ENCODE assay signal across 19 cellular contexts in the genomic region with DNA sequence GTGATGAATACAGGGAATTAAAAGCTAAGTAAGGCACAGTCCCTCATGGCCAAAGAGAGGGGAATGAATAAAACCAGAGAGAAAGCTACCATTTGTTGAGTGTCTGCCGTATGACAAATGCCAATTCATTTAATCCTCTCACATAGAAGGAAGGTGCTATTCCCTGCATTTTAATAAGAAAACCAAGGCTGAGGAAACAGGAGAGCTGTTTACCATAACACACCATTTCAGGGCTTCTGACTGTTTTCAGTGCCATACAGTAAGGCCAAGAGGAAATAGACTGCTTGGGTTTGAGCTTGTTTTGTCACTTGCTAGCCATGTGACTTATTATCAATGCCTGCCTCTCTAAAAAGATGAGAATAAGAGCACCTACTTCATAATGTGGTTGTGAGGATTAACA. TPM values are rescaled to one million over a fixed set of nuclear protein-coding genes. Genes with fewer than 3 reads are reported as not detected.
"Had no signal": no experiment of that assay in that cellular context is flagged by ENCODE, and none has a peak within 500 bp of the region (broad histone marks: within the 10 kb centered on the region; RNA-seq: fewer than 3 reads in every experiment).

No MANE protein-coding gene starts in this region.

- H3K9ac ChIP-seq: neural progenitor cell had no signal

- DNase-seq: activated CD4-positive, alpha-beta memory T cell treated with anti-CD3 and anti-CD28 coated beads, Interleukin-2, amount 10 ng/mL, durations not matched to agents 7 days and 5 days; activated effector memory CD4-positive, alpha-beta T cell treated with anti-CD3 and anti-CD28 coated beads, Interleukin-2, amount 50 U/mL, for 16 hours; activated naive CD8-positive, alpha-beta T cell treated with anti-CD3 and anti-CD28 coated beads for 36 hours; dorsolateral prefrontal cortex; esophagus squamous epithelium; foreskin fibroblast; kidney; left ventricle myocardium superior; mesenchymal stem cell; pancreas; stimulated activated CD4-positive, alpha-beta T cell treated with anti-CD3 and anti-CD28 coated beads, Interleukin-4, amount 100 ng/mL, for 4 hours; stomach; T-helper 2 cell had no signal

- H2AFZ ChIP-seq: neural progenitor cell had no signal

- H3K27me3 ChIP-seq: dorsolateral prefrontal cortex, esophagus squamous epithelium, neural progenitor cell, pancreas, stomach had no signal

- H3K27me3 Mint-ChIP-seq: activated CD4-positive, alpha-beta memory T cell treated with anti-CD3 and anti-CD28 coated beads, Interleukin-2, amount 10 ng/mL, durations not matched to agents 7 days and 5 days; activated naive CD8-positive, alpha-beta T cell treated with anti-CD3 and anti-CD28 coated beads for 36 hours had no signal

- FAIRE-seq: kidney, pancreas, urothelium cell line had no signal

- H3K27ac ChIP-seq: esophagus squamous epithelium, neural progenitor cell, pancreas, skin epidermis, stomach, thoracic aorta had no signal

- ATAC-seq: activated CD4-positive, CD25-positive, alpha-beta regulatory T cell treated with anti-CD3 and anti-CD28 coated beads, Interleukin-2, amount 50 U/mL, for 24 hours had no signal

- H3K9me3 Mint-ChIP-seq: activated CD4-positive, alpha-beta memory T cell treated with anti-CD3 and anti-CD28 coated beads, Interleukin-2, amount 10 ng/mL, durations not matched to agents 7 days and 5 days; activated naive CD8-positive, alpha-beta T cell treated with anti-CD3 and anti-CD28 coated beads for 36 hours; neural progenitor cell had no signal

- H3K27ac Mint-ChIP-seq: neural progenitor cell had no signal

- H3K4me3 Mint-ChIP-seq: activated CD4-positive, alpha-beta memory T cell treated with anti-CD3 and anti-CD28 coated beads, Interleukin-2, amount 10 ng/mL, durations not matched to agents 7 days and 5 days; activated naive CD8-positive, alpha-beta T cell treated with anti-CD3 and anti-CD28 coated beads for 36 hours; neural progenitor cell had no signal

- H3K4me2 ChIP-seq: neural progenitor cell had no signal

- H3K9me3 ChIP-seq: esophagus squamous epithelium, pancreas, stomach, thoracic aorta had no signal

- H3K36me3 ChIP-seq: neural progenitor cell had no signal

- H3K4me3 ChIP-seq: dorsolateral prefrontal cortex, esophagus squamous epithelium, neural progenitor cell, pancreas, skin epidermis, stomach, thoracic aorta had no signal

RNA-seq across cellular contexts. Expression of gene TM6SF1, which starts 50.4 kb away (rescaled TPM):
- total RNA-seq: renal cortical epithelial cell had no signal
